15 cellular contexts compared by ENCODE assay signal in genomic region chr10:8543361-8544056, GRCh38.
DNase-seq lines count a peak whose midpoint lies in the region; ATAC-seq and TF ChIP-seq lines count a peak whose summit lies in the region.
"Had no signal": no experiment of that assay in that cellular context is flagged by ENCODE, and none has a peak within 500 bp of the region (broad histone marks: within the 10 kb centered on the region; RNA-seq: fewer than 3 reads in every experiment).

No MANE protein-coding gene starts in this region.

- DNase-seq in BE2C, result peak; percentile 30
- DNase-seq in KBM-7, result peak; percentile 3
- peak; percentile 61 for DNase-seq in MCF 10A (ENCODE audit: unreplicated experiment)
- DNase-seq in lung (ENCODE audit: low spot score), result peak; percentile 44
- no peak for DNase-seq in SHP77 treated with DMSO at 0.1 percent for 48 hours (lab: John Stamatoyannopoulos, UW)
- DNase-seq in activated CD4-positive, alpha-beta T cell treated with anti-CD3 and anti-CD28 coated beads, Interleukin-2, amount 10 ng/mL, durations not matched to agents 7 days and 5 days, result no peak
- DNase-seq in neuronal stem cell (ENCODE audit: low spot score), result no peak
- DNase-seq in NOMO-1 treated with DMSO at 0.1 percent for 48 hours (lab: John Stamatoyannopoulos, UW; ENCODE audit: unreplicated experiment), result no peak
- DNase-seq: activated CD4-positive, alpha-beta T cell treated with anti-CD3 and anti-CD28 coated beads, Interleukin-2, amount 50 U/mL, for 4 hours; COR-L47; KG1; NCI-H1436 treated with DMSO at 0.1 percent for 48 hours; NCI-H2227 treated with DMSO at 0.1 percent for 48 hours had no signal

- H3K23ac ChIP-seq in neuronal stem cell (ENCODE audit: low read depth, low read length, poor library complexity), result no peak overlapping the region

- intact Hi-C loops in MCF 10A (cut with micrococcal nuclease), result no loop called here

- TF ChIP-seq CTCF in BE2C (IDR thresholded peaks at IDR 0.05; ENCODE audit: low read depth, low read length) (no peak), MCF 10A (IDR thresholded peaks at IDR 0.05; ENCODE audit: unreplicated experiment) (no peak), lung (IDR thresholded peaks at IDR 0.05; ENCODE audit: control extremely low read depth, extremely low read depth) (no peak)

- H3K27me3 Mint-ChIP-seq in MCF 10A (ENCODE audit: insufficient read depth, unreplicated experiment), result no peaks in the 10 kb centered on the region
- no peaks in the 10 kb centered on the region for H3K27me3 Mint-ChIP-seq in activated CD4-positive, alpha-beta T cell treated with anti-CD3 and anti-CD28 coated beads, Interleukin-2, amount 10 ng/mL, durations not matched to agents 7 days and 5 days

- in situ Hi-C loops in KBM-7 (cut with MboI; ENCODE audit: low pct_unique_long_range_greater_than_20kb, low sequenced_read_pairs), result no loop called here

- no peak overlapping the region for H4K91ac ChIP-seq in neuronal stem cell (ENCODE audit: low read depth, low read length, poor library complexity)

- H3K27me3 ChIP-seq in BE2C (no peaks in the 10 kb centered on the region), lung (ENCODE audit: control insufficient read depth, insufficient read depth) (no peaks in the 10 kb centered on the region), neuronal stem cell (ENCODE audit: control insufficient read depth in 3 of 3, insufficient read depth in 3 of 3, low read depth in 1 of 3, low read length in 3 of 3) (no peaks in the 10 kb centered on the region)
- H3K27me3 ChIP-seq: gastroesophageal sphincter had no signal

- H3K14ac ChIP-seq in neuronal stem cell (ENCODE audit: low read length), result no peak overlapping the region

- H3K4me1 ChIP-seq in BE2C, result no peaks in the 10 kb centered on the region; the same call in 1 of the 2 replicates
- no peaks in the 10 kb centered on the region for H3K4me1 ChIP-seq in lung (ENCODE audit: control insufficient read depth in 2 of 2, insufficient read depth in 2 of 2, low read length in 2 of 2)
- H3K4me1 ChIP-seq in neuronal stem cell (ENCODE audit: control insufficient read depth in 2 of 2, insufficient read depth in 1 of 2, low read depth in 1 of 2, low read length in 2 of 2), result no peaks in the 10 kb centered on the region
- H3K4me1 ChIP-seq: gastroesophageal sphincter had no signal

- H2BK15ac ChIP-seq in neuronal stem cell (ENCODE audit: low read length), result no peak overlapping the region

- ATAC-seq in lung (ENCODE audit: insufficient read depth, low FRiP score), result no peak
- ATAC-seq: gastroesophageal sphincter, SK-N-SH treated with all-trans-retinoic acid at 6 μM for 48 hours had no signal

- no peak overlapping the region for H2BK120ac ChIP-seq in neuronal stem cell (ENCODE audit: low read depth, low read length)

- no peak overlapping the region for H2BK5ac ChIP-seq in neuronal stem cell (ENCODE audit: low read length)

- no peak overlapping the region for H3K4me3 Mint-ChIP-seq in MCF 10A (ENCODE audit: unreplicated experiment)
- H3K4me3 Mint-ChIP-seq in activated CD4-positive, alpha-beta T cell treated with anti-CD3 and anti-CD28 coated beads, Interleukin-2, amount 10 ng/mL, durations not matched to agents 7 days and 5 days, result no peak overlapping the region

- no peak overlapping the region for H2AK5ac ChIP-seq in neuronal stem cell (ENCODE audit: low read depth, low read length)

- H3K9ac ChIP-seq in neuronal stem cell (ENCODE audit: low read depth, low read length, poor library complexity), result no peak overlapping the region

- H3K4me2 ChIP-seq in neuronal stem cell (ENCODE audit: insufficient read depth, low read length, poor library complexity, severe bottlenecking), result no peak overlapping the region

- H3K4me3 ChIP-seq in BE2C (ENCODE audit: low read depth, low read length), result no peak overlapping the region
- H3K4me3 ChIP-seq in lung, result no peak overlapping the region
- no peak overlapping the region for H3K4me3 ChIP-seq in neuronal stem cell (ENCODE audit: low read length in 2 of 2)
- H3K4me3 ChIP-seq: gastroesophageal sphincter had no signal

- POLR2A ChIA-PET in MCF 10A (lab: Yijun Ruan, JAX), result interaction anchor here (0.6 to 2.2 kb wide), 13 partner anchors 10 to 467 kb away, joined by 3 to 7 read pairs (median 3); no protein-coding TSS in a partner anchor
- POLR2A ChIA-PET in activated CD4-positive, alpha-beta T cell treated with anti-CD3 and anti-CD28 coated beads, Interleukin-2, amount 10 ng/mL, durations not matched to agents 7 days and 5 days (lab: Charles Lee), result no interaction called here

- H3K9me3 ChIP-seq in BE2C (no peaks in the 10 kb centered on the region), lung (ENCODE audit: control insufficient read depth in 2 of 2, insufficient read depth in 1 of 2, low read length in 1 of 2) (peaks cover 2 to 3% of the 10 kb centered on the region in 2 donors), neuronal stem cell (replicated peaks in 1 of 2; ENCODE audit: control insufficient read depth in 2 of 2, insufficient read depth in 1 of 2, low read depth in 1 of 2, low read length in 2 of 2) (peaks cover 0 to 5% of the 10 kb centered on the region in 2 donors)

- H3K18ac ChIP-seq in neuronal stem cell (ENCODE audit: low read length), result no peak overlapping the region

- H3K27ac ChIP-seq in lung (ENCODE audit: low read depth in 1 of 2, low read length in 1 of 2), result no peak overlapping the region
- no peak overlapping the region for H3K27ac ChIP-seq in neuronal stem cell (replicated peaks; ENCODE audit: low read length)
- H3K27ac ChIP-seq: gastroesophageal sphincter had no signal

- no TSS peak for BruUV-seq in MCF 10A (replicated peaks; lab: Mats Ljungman, UMichigan)

- no peaks in the 10 kb centered on the region for H3K79me1 ChIP-seq in neuronal stem cell (ENCODE audit: low read depth, low read length)

- 45% methylated on average over 3 of the region's 3 CpGs for WGBS in lung, 2 donors
- WGBS in neuronal stem cell (ENCODE audit: extremely low coverage in 2 of 2, insufficient read length in 2 of 2, insufficient replicate concordance in 1 of 2), 2 donors, result no CpG with 5 or more reads among the region's 3 CpGs

- H2AFZ ChIP-seq in neuronal stem cell (ENCODE audit: low read length), result no peak overlapping the region

- H3K36me3 Mint-ChIP-seq in MCF 10A (ENCODE audit: insufficient read depth, unreplicated experiment), result no peaks in the 10 kb centered on the region
- H3K36me3 Mint-ChIP-seq in activated CD4-positive, alpha-beta T cell treated with anti-CD3 and anti-CD28 coated beads, Interleukin-2, amount 10 ng/mL, durations not matched to agents 7 days and 5 days (ENCODE audit: low read depth), result no peaks in the 10 kb centered on the region

- H3K9me3 Mint-ChIP-seq in MCF 10A (ENCODE audit: unreplicated experiment), result no peaks in the 10 kb centered on the region
- peaks cover 2% of the 10 kb centered on the region for H3K9me3 Mint-ChIP-seq in activated CD4-positive, alpha-beta T cell treated with anti-CD3 and anti-CD28 coated beads, Interleukin-2, amount 10 ng/mL, durations not matched to agents 7 days and 5 days

- H3K4me1 Mint-ChIP-seq in MCF 10A (ENCODE audit: insufficient read depth, unreplicated experiment), result peaks cover 29% of the 10 kb centered on the region
- no peaks in the 10 kb centered on the region for H3K4me1 Mint-ChIP-seq in activated CD4-positive, alpha-beta T cell treated with anti-CD3 and anti-CD28 coated beads, Interleukin-2, amount 10 ng/mL, durations not matched to agents 7 days and 5 days

- peak overlapping the region; percentile 77 for H3K27ac Mint-ChIP-seq in MCF 10A (ENCODE audit: low read depth, unreplicated experiment)
- H3K27ac Mint-ChIP-seq in activated CD4-positive, alpha-beta T cell treated with anti-CD3 and anti-CD28 coated beads, Interleukin-2, amount 10 ng/mL, durations not matched to agents 7 days and 5 days, result no peak overlapping the region

- H3K4ac ChIP-seq in neuronal stem cell (ENCODE audit: low read length), result no peak overlapping the region

- CTCF ChIA-PET in MCF 10A (lab: Yijun Ruan, JAX), result no interaction called here
- CTCF ChIA-PET in activated CD4-positive, alpha-beta T cell treated with anti-CD3 and anti-CD28 coated beads, Interleukin-2, amount 10 ng/mL, durations not matched to agents 7 days and 5 days (lab: Charles Lee), result no interaction called here

- H3K36me3 ChIP-seq in BE2C, result no peaks in the 10 kb centered on the region
- no peaks in the 10 kb centered on the region for H3K36me3 ChIP-seq in lung (ENCODE audit: control insufficient read depth in 2 of 2, insufficient read depth in 2 of 2, low read length in 2 of 2)
- no peaks in the 10 kb centered on the region for H3K36me3 ChIP-seq in neuronal stem cell (replicated peaks in 1 of 2; ENCODE audit: control insufficient read depth in 2 of 2, insufficient read depth in 2 of 2, low read length in 2 of 2)
- H3K36me3 ChIP-seq: gastroesophageal sphincter had no signal

- no peak overlapping the region for H4K8ac ChIP-seq in neuronal stem cell (ENCODE audit: low read depth, low read length)

- H2BK12ac ChIP-seq in neuronal stem cell (ENCODE audit: low read length), result no peak overlapping the region

Comparison
In these comparisons a context has a peak if more than half of its experiments do, and no peak if none do; other contexts are left out.
1. DNase-seq: peak in BE2C (single experiment), KBM-7 (single experiment), MCF 10A (single experiment) and lung (single experiment); none in SHP77 treated with DMSO at 0.1 percent for 48 hours (single experiment), activated CD4-positive, alpha-beta T cell treated with anti-CD3 and anti-CD28 coated beads, Interleukin-2, amount 10 ng/mL, durations not matched to agents 7 days and 5 days (single experiment), neuronal stem cell (single experiment) and NOMO-1 treated with DMSO at 0.1 percent for 48 hours (single experiment).